ENCODE assay signal across 9 cellular contexts in genomic region chrX:2697741-2698294, GRCh38. TPM values are rescaled to one million over a fixed set of nuclear protein-coding genes. Genes with fewer than 3 reads are reported as not detected.
DNase-seq lines count a peak whose midpoint lies in the region; ATAC-seq and TF ChIP-seq lines count a peak whose summit lies in the region.
"Had no signal": no experiment of that assay in that cellular context is flagged by ENCODE, and none has a peak within 500 bp of the region (broad histone marks: within the 10 kb centered on the region; RNA-seq: fewer than 3 reads in every experiment).

No MANE protein-coding gene starts in this region.

- no peaks in the 10 kb centered on the region for H3K36me3 ChIP-seq in colonic mucosa
- peaks cover 7 to 13% (median 10%) of the 10 kb centered on the region in 3 donors for H3K36me3 ChIP-seq in skeletal muscle tissue (ENCODE audit: control insufficient read depth in 3 of 3, insufficient read depth in 3 of 3, low read length in 3 of 3)

- H3K27me3 ChIP-seq in colonic mucosa = no peaks in the 10 kb centered on the region
- no peaks in the 10 kb centered on the region for H3K27me3 ChIP-seq in skeletal muscle tissue (ENCODE audit: control insufficient read depth in 3 of 3, insufficient read depth in 3 of 3, low read length in 3 of 3)

- ATAC-seq in HG03378 (IDR thresholded peaks at IDR 0.05; ENCODE audit: unreplicated experiment) = peak; percentile 40

- H3K27ac ChIP-seq in colonic mucosa = peak overlapping the region; percentile 40
- peak overlapping the region; percentile 52 for H3K27ac ChIP-seq in skeletal muscle tissue (ENCODE audit: low read depth, low read length)

- in situ Hi-C loops in GM13977 (cut with MboI; ENCODE audit: low pct_unique_long_range_greater_than_20kb, low sequenced_read_pairs, unreplicated experiment) = no loop called here

- H3K9ac ChIP-seq in colonic mucosa (ENCODE audit: low read depth in 2 of 2, low read length in 2 of 2) = no peak overlapping the region
- no peak overlapping the region for H3K9ac ChIP-seq in skeletal muscle tissue (ENCODE audit: low read depth in 1 of 3, low read length in 3 of 3)

- H3K4me1 ChIP-seq in colonic mucosa (peaks cover 8% of the 10 kb centered on the region), skeletal muscle tissue (ENCODE audit: control insufficient read depth in 3 of 3, insufficient read depth in 3 of 3, low read length in 3 of 3) (peaks cover 70 to 75% (median 72%) of the 10 kb centered on the region in 3 donors)

- no peak for TF ChIP-seq CTCF in GM13977 (IDR thresholded peaks at IDR 0.05; ENCODE audit: extremely low read depth, insufficient read depth, missing control alignments)
- TF ChIP-seq CTCF in colonic mucosa (IDR thresholded peaks at IDR 0.05) = no peak

- DNase-seq in GM13977 (ENCODE audit: low spot score) (peak; percentile 44), colonic mucosa (no peak), superior temporal gyrus (ENCODE audit: extremely low spot score) (no peak), AG08395 (ENCODE audit: low spot score) (no peak), DMS79 (lab: John Stamatoyannopoulos, UW) (no peak)
- no peak for DNase-seq in activated effector memory CD4-positive, alpha-beta T cell treated with Interleukin-2 at 50 U/mL for 16 hours
- DNase-seq: OCI-M1 had no signal

- intact Hi-C loops in colonic mucosa (cut with DNase I) = no loop called here

- no peaks in the 10 kb centered on the region for H3K9me3 ChIP-seq in colonic mucosa
- H3K9me3 ChIP-seq in skeletal muscle tissue (ENCODE audit: control insufficient read depth in 3 of 3, low read length in 3 of 3) = no peaks in the 10 kb centered on the region

- H3K4me3 ChIP-seq in colonic mucosa (no peak overlapping the region), skeletal muscle tissue (ENCODE audit: low read length in 3 of 3) (peak overlapping the region in 1 of 3 donors; percentile 11)

RNA-seq across cellular contexts. Expression of gene CD99, which starts 6.7 kb away (rescaled TPM):
- total RNA-seq in colonic mucosa (100 to 1,000 TPM; 168 to 202 TPM), skeletal muscle tissue (122 TPM)

RNA-seq across cellular contexts. Expression of gene XG, which starts 54.0 kb away (rescaled TPM):
- under 1 TPM in 1 of 2 donors, not detected in 1; 0.50 TPM for total RNA-seq in colonic mucosa
- total RNA-seq in skeletal muscle tissue = 3.1 TPM
